ENCODE assay signal across 13 cellular contexts in genomic region chr3:152317956-152318355, GRCh38. TPM values are rescaled to one million over a fixed set of nuclear protein-coding genes. Genes with fewer than 3 reads are reported as not detected.
A peak's percentile ranks its signal among the peaks of the same experiment; 100 is the strongest.
DNase-seq lines count a peak whose midpoint lies in the region; ATAC-seq and TF ChIP-seq lines count a peak whose summit lies in the region.
"Had no signal": no experiment of that assay in that cellular context is flagged by ENCODE, and none has a peak within 500 bp of the region (broad histone marks: within the 10 kb centered on the region; RNA-seq: fewer than 3 reads in every experiment).

No MANE protein-coding gene starts in this region.

- no peak overlapping the region for H3K4me3 ChIP-seq in left ventricle myocardium inferior
- H3K4me3 ChIP-seq in astrocyte of the cerebellum (ENCODE audit: low read depth, low read length), result no peak overlapping the region
- H3K4me3 ChIP-seq in vagina, result no peak overlapping the region
- H3K4me3 ChIP-seq: BLaER1 had no signal

- no peak for TF ChIP-seq CTCF in left ventricle myocardium inferior (IDR thresholded peaks at IDR 0.05; ENCODE audit: borderline replicate concordance)
- TF ChIP-seq CTCF in astrocyte of the cerebellum (IDR thresholded peaks at IDR 0.05; ENCODE audit: low read depth, low read length, missing control alignments), result no peak
- no peak for TF ChIP-seq CTCF in vagina (IDR thresholded peaks at IDR 0.05)
- TF ChIP-seq CTCF in GM10248 (IDR thresholded peaks at IDR 0.05; ENCODE audit: control extremely low read depth, extremely low read depth, low read depth, missing control alignments), result no peak
- no peak for TF ChIP-seq CTCF in foreskin keratinocyte (conservative IDR thresholded peaks at IDR 0.05)

- H3K36me3 ChIP-seq in left ventricle myocardium inferior (no peaks in the 10 kb centered on the region), vagina (no peaks in the 10 kb centered on the region)

- H3K4me1 ChIP-seq in left ventricle myocardium inferior (peaks cover 99% of the 10 kb centered on the region), vagina (peaks cover 76% of the 10 kb centered on the region), foreskin keratinocyte (no peaks in the 10 kb centered on the region)

- H3K9me3 ChIP-seq in left ventricle myocardium inferior (replicated peaks) (no peaks in the 10 kb centered on the region), vagina (no peaks in the 10 kb centered on the region)
- H3K9me3 ChIP-seq: BLaER1 had no signal

- no peak for DNase-seq in left ventricle myocardium inferior
- no peak for DNase-seq in left cardiac atrium
- DNase-seq in astrocyte of the cerebellum (ENCODE audit: low read depth), result peak; percentile 37
- DNase-seq in kidney glomerular epithelial cell (lab: John Stamatoyannopoulos, UW), result peak; percentile 89
- DNase-seq in vagina (ENCODE audit: extremely low spot score in 2 of 2), result no peak
- no peak for DNase-seq in NCI-H510A treated with DMSO at 0.1 percent for 48 hours (lab: John Stamatoyannopoulos, UW)
- no peak for DNase-seq in GM10248 (ENCODE audit: extremely low spot score)
- DNase-seq in foreskin keratinocyte, result no peak
- DNase-seq: activated CD8-positive, alpha-beta memory T cell treated with anti-CD3 and anti-CD28 coated beads, Interleukin-2, amount 50 U/mL, for 48 hours; GOT3; NCI-H1930 had no signal

- CTCF ChIA-PET in GM10248 (lab: Yijun Ruan, JAX), result interaction anchor here (0.8 to 5.4 kb wide), 9 partner anchors 9 to 134 kb away, joined by 3 to 25 read pairs (median 4); no protein-coding TSS in a partner anchor

- POLR2A ChIA-PET in GM10248 (lab: Yijun Ruan, JAX), result no interaction called here

- TF ChIP-seq POLR2A in vagina (IDR thresholded peaks at IDR 0.05), result no peak

- H3K27me3 ChIP-seq in left ventricle myocardium inferior (ENCODE audit: low read depth) (no peaks in the 10 kb centered on the region), vagina (no peaks in the 10 kb centered on the region), foreskin keratinocyte (no peaks in the 10 kb centered on the region)
- H3K27me3 ChIP-seq: BLaER1 had no signal

- in situ Hi-C loops in astrocyte of the cerebellum (cut with HindIII; ENCODE audit: low sequenced_read_pairs), result no loop called here

- intact Hi-C loops in left ventricle myocardium inferior (cut with micrococcal nuclease), result no loop called here
- intact Hi-C loops in left cardiac atrium (cut with DNase I), result no loop called here
- intact Hi-C loops in vagina (cut with DNase I), result no loop called here

- ATAC-seq in left cardiac atrium, result no peak
- no peak for ATAC-seq in foreskin keratinocyte

- H3K27ac ChIP-seq in left ventricle myocardium inferior (replicated peaks) (peak overlapping the region; percentile 76), vagina (peak overlapping the region; percentile 69), foreskin keratinocyte (no peak overlapping the region)
- H3K27ac ChIP-seq: BLaER1, epithelial cell of prostate had no signal

RNA-seq across cellular contexts. Expression of gene MBNL1, which starts 49.2 kb away (rescaled TPM):
- 172 TPM for total RNA-seq in left ventricle myocardium inferior
- total RNA-seq in left cardiac atrium, result 100 to 1,000 TPM; 141 to 154 TPM
- 311 TPM for total RNA-seq in vagina
- total RNA-seq in foreskin keratinocyte, result 66.8 and 72.7 TPM in 2 replicates
- 14.1 and 16.8 TPM in 2 replicates for polyA plus RNA-seq in foreskin keratinocyte

Comparison
In these comparisons a context has a peak if more than half of its experiments do, and no peak if none do; other contexts are left out.
1. DNase-seq: peak in astrocyte of the cerebellum (single experiment) and kidney glomerular epithelial cell (single experiment); none in left ventricle myocardium inferior (single experiment), left cardiac atrium (single experiment), vagina (0 of 2), NCI-H510A treated with DMSO at 0.1 percent for 48 hours (single experiment), GM10248 (single experiment) and foreskin keratinocyte (0 of 2).